Comparison of ENCODE assay signal across 25 cellular contexts in the genomic region with DNA sequence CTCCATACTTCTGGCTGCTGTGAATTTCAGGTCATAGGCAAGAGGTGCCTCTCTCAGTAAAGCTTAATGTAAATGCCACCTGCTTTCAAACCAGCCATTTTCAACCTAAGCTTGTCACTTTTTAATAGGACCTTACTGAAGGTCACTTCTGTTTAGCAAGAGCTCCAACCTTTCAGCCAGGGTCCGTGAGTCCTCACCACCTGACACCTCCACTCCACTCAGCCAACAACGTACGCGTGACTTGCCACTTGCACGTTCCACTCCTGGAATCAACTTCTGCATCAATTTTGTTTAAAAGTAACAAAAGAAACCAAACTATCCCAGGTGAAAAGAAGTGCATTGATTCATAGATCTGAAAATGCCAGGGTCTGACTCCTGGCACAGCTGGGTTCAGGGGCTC.
"Had no signal": no experiment of that assay in that cellular context is flagged by ENCODE, and none has a peak within 500 bp of the region (broad histone marks: within the 10 kb centered on the region; RNA-seq: fewer than 3 reads in every experiment).

No MANE protein-coding gene starts in this region.

- H3K4me1 Mint-ChIP-seq: memory B cell; stimulated activated effector memory CD8-positive, alpha-beta T cell treated with anti-CD3 and anti-CD28 coated beads, Interleukin-12 subunit alpha, Interleukin-12 subunit beta, amount 100 ng/mL, for 72 hours had no signal

- H3K36me3 Mint-ChIP-seq: memory B cell; mesothelial cell of epicardium; natural killer cell; stimulated activated effector memory CD8-positive, alpha-beta T cell treated with anti-CD3 and anti-CD28 coated beads, Interleukin-12 subunit alpha, Interleukin-12 subunit beta, amount 100 ng/mL, for 72 hours had no signal

- H3K36me3 ChIP-seq: esophagus muscularis mucosa, gastrocnemius medialis, left ventricle myocardium inferior, lower lobe of right lung, right lobe of liver, suprapubic skin, thyroid gland, upper lobe of right lung, vagina had no signal

- H3K4me3 ChIP-seq: dorsolateral prefrontal cortex, esophagus muscularis mucosa, gastrocnemius medialis, left ventricle myocardium inferior, lower lobe of right lung, psoas muscle, right lobe of liver, suprapubic skin, thyroid gland, upper lobe of right lung, vagina had no signal

- H3K27me3 ChIP-seq: right lobe of liver, thyroid gland, vagina had no signal

- H3K27ac ChIP-seq: dorsolateral prefrontal cortex, epithelial cell of prostate, esophagus muscularis mucosa, gastrocnemius medialis, left ventricle myocardium inferior, lower lobe of right lung, parathyroid adenoma, psoas muscle, right lobe of liver, suprapubic skin, thyroid gland, upper lobe of right lung, vagina had no signal

- H2AFZ ChIP-seq: parathyroid adenoma had no signal

- H3K27ac Mint-ChIP-seq: effector memory CD8-positive, alpha-beta T cell; memory B cell; mesothelial cell of epicardium; natural killer cell; stimulated activated effector memory CD8-positive, alpha-beta T cell treated with anti-CD3 and anti-CD28 coated beads, Interleukin-12 subunit alpha, Interleukin-12 subunit beta, amount 100 ng/mL, for 72 hours had no signal

- H3K4me1 ChIP-seq: esophagus muscularis mucosa, gastrocnemius medialis, left ventricle myocardium inferior, lower lobe of right lung, parathyroid adenoma, psoas muscle, right lobe of liver, suprapubic skin, thyroid gland, upper lobe of right lung, vagina had no signal

- ATAC-seq: effector memory CD8-positive, alpha-beta T cell; gastrocnemius medialis; left cardiac atrium; lower lobe of right lung; natural killer cell; psoas muscle; right lobe of liver; stimulated activated naive CD8-positive, alpha-beta T cell treated with anti-CD3 and anti-CD28 coated beads, Interleukin-15, Interleukin-2, amounts not matched to agents 100 U/mL and 50 U/mL, for 24 hours; upper lobe of right lung had no signal

- DNase-seq: cortex of kidney; dorsolateral prefrontal cortex; effector memory CD8-positive, alpha-beta T cell; gastrocnemius medialis; kidney; left cardiac atrium; left ventricle myocardium inferior; lower lobe of right lung; natural killer cell; psoas muscle; retina; right lobe of liver; stimulated activated CD4-positive, alpha-beta T cell treated with anti-CD3 and anti-CD28 coated beads, Interleukin-4, amount 100 ng/mL, for 1 hour; stimulated activated CD8-positive, alpha-beta memory T cell treated with anti-CD3 and anti-CD28 coated beads, Interleukin-4, amount 100 ng/mL, for 48 hours; stimulated activated naive CD8-positive, alpha-beta T cell treated with anti-CD3 and anti-CD28 coated beads, Interleukin-15, Interleukin-2, amounts not matched to agents 100 U/mL and 50 U/mL, for 24 hours; thyroid gland; upper lobe of right lung had no signal

- H3K9me3 Mint-ChIP-seq: effector memory CD8-positive, alpha-beta T cell; memory B cell; mesothelial cell of epicardium; natural killer cell; stimulated activated effector memory CD8-positive, alpha-beta T cell treated with anti-CD3 and anti-CD28 coated beads, Interleukin-12 subunit alpha, Interleukin-12 subunit beta, amount 100 ng/mL, for 72 hours had no signal

- H3K9ac ChIP-seq: parathyroid adenoma had no signal

- H3K9me3 ChIP-seq: esophagus muscularis mucosa, gastrocnemius medialis, left ventricle myocardium inferior, lower lobe of right lung, psoas muscle, right lobe of liver, suprapubic skin, thyroid gland, upper lobe of right lung, vagina had no signal

- H3K79me2 ChIP-seq: parathyroid adenoma had no signal

- H3K4me3 Mint-ChIP-seq: effector memory CD8-positive, alpha-beta T cell; memory B cell; mesothelial cell of epicardium; natural killer cell; stimulated activated effector memory CD8-positive, alpha-beta T cell treated with anti-CD3 and anti-CD28 coated beads, Interleukin-12 subunit alpha, Interleukin-12 subunit beta, amount 100 ng/mL, for 72 hours had no signal
